Comparison of ENCODE assay signal across 22 cellular contexts in the genomic region with DNA sequence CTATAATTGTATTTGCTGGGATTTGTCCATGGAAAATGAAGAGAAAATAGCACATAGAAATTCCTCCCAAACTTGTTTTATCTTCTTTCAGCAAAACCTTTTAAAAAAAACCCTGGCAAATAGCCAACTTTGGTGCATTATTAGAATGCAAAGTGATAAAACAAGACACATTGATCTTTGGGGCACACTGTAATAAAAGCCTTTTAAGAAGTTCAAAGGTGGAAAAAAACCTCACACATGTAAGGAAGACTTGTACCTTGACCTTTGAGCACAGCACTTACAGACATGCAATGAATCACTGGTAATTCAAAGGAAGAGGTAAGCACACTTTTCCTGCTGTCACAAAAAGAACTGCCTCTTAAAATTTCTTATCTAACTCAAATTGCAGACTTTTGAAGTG. TPM values are rescaled to one million over a fixed set of nuclear protein-coding genes. Genes with fewer than 3 reads are reported as not detected.
"Had no signal": no experiment of that assay in that cellular context is flagged by ENCODE, and none has a peak within 500 bp of the region (broad histone marks: within the 10 kb centered on the region; RNA-seq: fewer than 3 reads in every experiment).

No MANE protein-coding gene starts in this region.

- H3K4me1 ChIP-seq: body of pancreas, foreskin keratinocyte had no signal

- H3K9me3 ChIP-seq: body of pancreas, transverse colon had no signal

- H3K27ac ChIP-seq: body of pancreas, dorsolateral prefrontal cortex, foreskin keratinocyte had no signal

- H3K27me3 ChIP-seq: body of pancreas, dorsolateral prefrontal cortex, foreskin keratinocyte, transverse colon had no signal

- H3K4me3 ChIP-seq: body of pancreas, dorsolateral prefrontal cortex, transverse colon had no signal

- ATAC-seq: activated CD8-positive, alpha-beta T cell treated with anti-CD3 and anti-CD28 coated beads, Interleukin-2, amount 10 ng/mL, durations not matched to agents 7 days and 5 days; body of pancreas; foreskin keratinocyte; natural killer cell had no signal

- DNase-seq: activated CD4-positive, alpha-beta T cell treated with anti-CD3 and anti-CD28 coated beads, Interleukin-2, amount 10 ng/mL, durations not matched to agents 7 days and 5 days; activated CD8-positive, alpha-beta T cell treated with anti-CD3 and anti-CD28 coated beads, Interleukin-2, amount 10 ng/mL, durations not matched to agents 7 days and 5 days; activated naive CD4-positive, alpha-beta T cell treated with anti-CD3 and anti-CD28 coated beads for 36 hours; activated T-cell treated with anti-CD3 and anti-CD28 coated beads, Interleukin-2, amount 50 U/mL, for 24 hours; body of pancreas; dorsolateral prefrontal cortex; endodermal cell; foreskin keratinocyte; glutamatergic neuron; hypothalamus; mesendoderm; natural killer cell; retina; stimulated activated CD4-positive, alpha-beta T cell treated with anti-CD3 and anti-CD28 coated beads, Interleukin-2, amount 100 ng/mL, for 24 hours; stimulated activated naive CD4-positive, alpha-beta T cell treated with Interleukin-2 at 50 U/mL for 16 hours; substantia nigra; transverse colon had no signal

RNA-seq across cellular contexts. Expression of a gene that starts 8.0 kb away (rescaled TPM):
- total RNA-seq: activated CD4-positive, alpha-beta T cell treated with anti-CD3 and anti-CD28 coated beads, Interleukin-2, amount 10 ng/mL, durations not matched to agents 7 days and 5 days; activated CD8-positive, alpha-beta T cell treated with anti-CD3 and anti-CD28 coated beads, Interleukin-2, amount 10 ng/mL, durations not matched to agents 7 days and 5 days; activated naive CD4-positive, alpha-beta T cell treated with anti-CD3 and anti-CD28 coated beads for 36 hours; body of pancreas; cardiac septum; endodermal cell; epithelial cell of proximal tubule; fibroblast of lung; foreskin keratinocyte; kidney epithelial cell; lower leg skin had no signal
- polyA plus RNA-seq: fibroblast of lung, foreskin keratinocyte had no signal

RNA-seq across cellular contexts. Expression of a gene that starts 10.6 kb away (rescaled TPM):
- total RNA-seq: activated CD4-positive, alpha-beta T cell treated with anti-CD3 and anti-CD28 coated beads, Interleukin-2, amount 10 ng/mL, durations not matched to agents 7 days and 5 days; activated CD8-positive, alpha-beta T cell treated with anti-CD3 and anti-CD28 coated beads, Interleukin-2, amount 10 ng/mL, durations not matched to agents 7 days and 5 days; activated naive CD4-positive, alpha-beta T cell treated with anti-CD3 and anti-CD28 coated beads for 36 hours; body of pancreas; cardiac septum; dorsolateral prefrontal cortex; endodermal cell; epithelial cell of proximal tubule; fibroblast of lung; foreskin keratinocyte; kidney epithelial cell; lower leg skin; natural killer cell had no signal
- polyA plus RNA-seq: fibroblast of lung, foreskin keratinocyte had no signal
